ENCODE assay signal across 1 cellular context in genomic region chr14:50333010-50333409, GRCh38.
TF ChIP-seq lines count a peak whose summit lies in the region.

No MANE protein-coding gene starts in this region.

TF ChIP-seq in H1, 55 proteins besides CTCF, POLR2A, EP300 and RAD21:
- TF ChIP-seq SP4 (IDR thresholded peaks at IDR 0.05; ENCODE audit: low read length) (no peak), TCF12 (IDR thresholded peaks at IDR 0.05; ENCODE audit: low read depth, low read length) (no peak), TEAD4 (IDR thresholded peaks at IDR 0.05; ENCODE audit: low read depth, low read length) (peak; percentile 18; the same call in 1 of the 2 replicates), CREB1 (IDR thresholded peaks at IDR 0.05) (no peak)
TF ChIP-seq in H1: peak in this region for 1.
